In the genomic region with DNA sequence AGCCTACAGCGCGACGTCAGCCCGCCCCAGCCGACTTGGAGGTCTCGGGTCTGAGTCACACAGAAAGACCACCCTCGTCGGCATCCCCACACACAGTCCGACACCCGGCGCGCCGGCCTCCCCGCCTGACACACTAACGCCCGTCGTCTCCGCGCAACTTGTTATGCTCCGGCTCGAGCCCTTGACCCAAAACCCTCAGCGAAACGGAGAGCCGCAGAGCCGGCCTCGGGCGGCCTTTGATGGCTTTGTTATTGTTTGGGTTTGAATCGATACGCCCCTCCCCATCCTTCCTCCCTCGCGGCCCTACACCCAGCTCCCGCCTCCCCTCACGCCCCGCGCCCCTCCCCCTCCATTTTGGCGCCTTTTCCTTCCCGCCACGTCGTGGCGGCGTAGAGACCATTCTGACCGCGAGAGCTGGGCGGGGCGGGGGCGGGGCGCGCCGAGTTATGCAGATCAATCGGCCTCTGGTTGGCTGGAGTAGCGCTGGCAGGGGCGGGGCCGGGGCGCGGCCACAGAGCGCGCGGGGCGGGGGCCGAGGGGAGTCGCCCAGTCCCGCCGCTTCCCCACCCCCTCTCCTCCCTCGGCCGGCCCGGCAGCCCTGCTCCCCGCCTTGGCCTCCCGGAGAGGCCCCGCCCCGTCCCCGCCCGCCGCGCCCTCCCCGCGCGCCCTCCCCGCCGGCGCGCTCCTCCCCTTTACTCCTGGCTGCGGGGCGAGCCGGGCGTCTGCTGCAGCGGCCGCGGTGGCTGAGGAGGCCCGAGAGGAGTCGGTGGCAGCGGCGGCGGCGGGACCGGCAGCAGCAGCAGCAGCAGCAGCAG, we compare ENCODE assay signal across 1 cellular context.
TF ChIP-seq lines count a peak whose summit lies in the region.

A gene (plus strand): TSS at position 695 of the 815 bp plus-strand sequence. CDS start 424 bp downstream, outside the sequence.

TF ChIP-seq in HepG2, 621 proteins besides CTCF, POLR2A, EP300 and RAD21 (continued from another document and continues in another):
- TF ChIP-seq, protein P1, sequence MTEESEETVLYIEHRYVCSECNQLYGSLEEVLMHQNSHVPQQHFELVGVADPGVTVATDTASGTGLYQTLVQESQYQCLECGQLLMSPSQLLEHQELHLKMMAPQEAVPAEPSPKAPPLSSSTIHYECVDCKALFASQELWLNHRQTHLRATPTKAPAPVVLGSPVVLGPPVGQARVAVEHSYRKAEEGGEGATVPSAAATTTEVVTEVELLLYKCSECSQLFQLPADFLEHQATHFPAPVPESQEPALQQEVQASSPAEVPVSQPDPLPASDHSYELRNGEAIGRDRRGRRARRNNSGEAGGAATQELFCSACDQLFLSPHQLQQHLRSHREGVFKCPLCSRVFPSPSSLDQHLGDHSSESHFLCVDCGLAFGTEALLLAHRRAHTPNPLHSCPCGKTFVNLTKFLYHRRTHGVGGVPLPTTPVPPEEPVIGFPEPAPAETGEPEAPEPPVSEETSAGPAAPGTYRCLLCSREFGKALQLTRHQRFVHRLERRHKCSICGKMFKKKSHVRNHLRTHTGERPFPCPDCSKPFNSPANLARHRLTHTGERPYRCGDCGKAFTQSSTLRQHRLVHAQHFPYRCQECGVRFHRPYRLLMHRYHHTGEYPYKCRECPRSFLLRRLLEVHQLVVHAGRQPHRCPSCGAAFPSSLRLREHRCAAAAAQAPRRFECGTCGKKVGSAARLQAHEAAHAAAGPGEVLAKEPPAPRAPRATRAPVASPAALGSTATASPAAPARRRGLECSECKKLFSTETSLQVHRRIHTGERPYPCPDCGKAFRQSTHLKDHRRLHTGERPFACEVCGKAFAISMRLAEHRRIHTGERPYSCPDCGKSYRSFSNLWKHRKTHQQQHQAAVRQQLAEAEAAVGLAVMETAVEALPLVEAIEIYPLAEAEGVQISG (CRISPR knock-in tag; IDR thresholded peaks at IDR 0.05): peak; percentile 63
- TF ChIP-seq FOXK2 (IDR thresholded peaks at IDR 0.05): peak; percentile 82
- peak; percentile 94 for TF ChIP-seq MAZ (IDR thresholded peaks at IDR 0.05; ENCODE audit: borderline replicate concordance, low read depth, low read length)
- peak; percentile 91 for TF ChIP-seq MAZ (CRISPR knock-in tag; IDR thresholded peaks at IDR 0.05; ENCODE audit: low read depth)
- peak; percentile 96 for TF ChIP-seq NCOR1 (IDR thresholded peaks at IDR 0.05; ENCODE audit: borderline replicate concordance, low read length)
- TF ChIP-seq ZNF451 (CRISPR knock-in tag; IDR thresholded peaks at IDR 0.05): peak; percentile 73; the same call in 1 of the 2 replicates
- TF ChIP-seq PITX1 (CRISPR knock-in tag; IDR thresholded peaks at IDR 0.05): peak; percentile 93
- peak; percentile 78 for TF ChIP-seq MEF2D (CRISPR knock-in tag; IDR thresholded peaks at IDR 0.05)
- TF ChIP-seq, protein P2, sequence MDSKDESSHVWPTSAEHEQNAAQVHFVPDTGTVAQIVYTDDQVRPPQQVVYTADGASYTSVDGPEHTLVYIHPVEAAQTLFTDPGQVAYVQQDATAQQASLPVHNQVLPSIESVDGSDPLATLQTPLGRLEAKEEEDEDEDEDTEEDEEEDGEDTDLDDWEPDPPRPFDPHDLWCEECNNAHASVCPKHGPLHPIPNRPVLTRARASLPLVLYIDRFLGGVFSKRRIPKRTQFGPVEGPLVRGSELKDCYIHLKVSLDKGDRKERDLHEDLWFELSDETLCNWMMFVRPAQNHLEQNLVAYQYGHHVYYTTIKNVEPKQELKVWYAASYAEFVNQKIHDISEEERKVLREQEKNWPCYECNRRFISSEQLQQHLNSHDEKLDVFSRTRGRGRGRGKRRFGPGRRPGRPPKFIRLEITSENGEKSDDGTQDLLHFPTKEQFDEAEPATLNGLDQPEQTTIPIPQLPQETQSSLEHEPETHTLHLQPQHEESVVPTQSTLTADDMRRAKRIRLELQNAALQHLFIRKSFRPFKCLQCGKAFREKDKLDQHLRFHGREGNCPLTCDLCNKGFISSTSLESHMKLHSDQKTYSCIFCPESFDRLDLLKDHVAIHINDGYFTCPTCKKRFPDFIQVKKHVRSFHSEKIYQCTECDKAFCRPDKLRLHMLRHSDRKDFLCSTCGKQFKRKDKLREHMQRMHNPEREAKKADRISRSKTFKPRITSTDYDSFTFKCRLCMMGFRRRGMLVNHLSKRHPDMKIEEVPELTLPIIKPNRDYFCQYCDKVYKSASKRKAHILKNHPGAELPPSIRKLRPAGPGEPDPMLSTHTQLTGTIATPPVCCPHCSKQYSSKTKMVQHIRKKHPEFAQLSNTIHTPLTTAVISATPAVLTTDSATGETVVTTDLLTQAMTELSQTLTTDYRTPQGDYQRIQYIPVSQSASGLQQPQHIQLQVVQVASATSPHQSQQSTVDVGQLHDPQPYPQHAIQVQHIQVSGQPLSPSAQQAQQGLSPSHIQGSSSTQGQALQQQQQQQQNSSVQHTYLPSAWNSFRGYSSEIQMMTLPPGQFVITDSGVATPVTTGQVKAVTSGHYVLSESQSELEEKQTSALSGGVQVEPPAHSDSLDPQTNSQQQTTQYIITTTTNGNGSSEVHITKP (CRISPR knock-in tag; IDR thresholded peaks at IDR 0.05; ENCODE audit: low read depth): peak; percentile 64
- TF ChIP-seq SMC3 (IDR thresholded peaks at IDR 0.05; ENCODE audit: low read length): peak; percentile 6; the same call in 1 of the 2 replicates
- TF ChIP-seq, protein P3, sequence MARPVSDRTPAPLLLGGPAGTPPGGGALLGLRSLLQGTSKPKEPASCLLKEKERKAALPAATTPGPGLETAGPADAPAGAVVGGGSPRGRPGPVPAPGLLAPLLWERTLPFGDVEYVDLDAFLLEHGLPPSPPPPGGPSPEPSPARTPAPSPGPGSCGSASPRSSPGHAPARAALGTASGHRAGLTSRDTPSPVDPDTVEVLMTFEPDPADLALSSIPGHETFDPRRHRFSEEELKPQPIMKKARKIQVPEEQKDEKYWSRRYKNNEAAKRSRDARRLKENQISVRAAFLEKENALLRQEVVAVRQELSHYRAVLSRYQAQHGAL (CRISPR knock-in tag; IDR thresholded peaks at IDR 0.05; ENCODE audit: not compliant biosample characterization): peak; percentile 13
- TF ChIP-seq NFKB2 (CRISPR knock-in tag; IDR thresholded peaks at IDR 0.05; ENCODE audit: borderline replicate concordance): peak; percentile 55; the same call in 1 of the 2 replicates
- TF ChIP-seq, protein P4, sequence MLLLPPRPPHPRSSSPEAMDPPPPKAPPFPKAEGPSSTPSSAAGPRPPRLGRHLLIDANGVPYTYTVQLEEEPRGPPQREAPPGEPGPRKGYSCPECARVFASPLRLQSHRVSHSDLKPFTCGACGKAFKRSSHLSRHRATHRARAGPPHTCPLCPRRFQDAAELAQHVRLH (CRISPR knock-in tag; IDR thresholded peaks at IDR 0.05; ENCODE audit: borderline replicate concordance, low read depth): peak; percentile 34; the same call in 1 of the 2 replicates
- peak; percentile 94 for TF ChIP-seq ETV5 (CRISPR knock-in tag; IDR thresholded peaks at IDR 0.05; ENCODE audit: borderline replicate concordance)
- peak; percentile 94 for TF ChIP-seq BCL6 (CRISPR knock-in tag; IDR thresholded peaks at IDR 0.05)
- TF ChIP-seq, protein P5, sequence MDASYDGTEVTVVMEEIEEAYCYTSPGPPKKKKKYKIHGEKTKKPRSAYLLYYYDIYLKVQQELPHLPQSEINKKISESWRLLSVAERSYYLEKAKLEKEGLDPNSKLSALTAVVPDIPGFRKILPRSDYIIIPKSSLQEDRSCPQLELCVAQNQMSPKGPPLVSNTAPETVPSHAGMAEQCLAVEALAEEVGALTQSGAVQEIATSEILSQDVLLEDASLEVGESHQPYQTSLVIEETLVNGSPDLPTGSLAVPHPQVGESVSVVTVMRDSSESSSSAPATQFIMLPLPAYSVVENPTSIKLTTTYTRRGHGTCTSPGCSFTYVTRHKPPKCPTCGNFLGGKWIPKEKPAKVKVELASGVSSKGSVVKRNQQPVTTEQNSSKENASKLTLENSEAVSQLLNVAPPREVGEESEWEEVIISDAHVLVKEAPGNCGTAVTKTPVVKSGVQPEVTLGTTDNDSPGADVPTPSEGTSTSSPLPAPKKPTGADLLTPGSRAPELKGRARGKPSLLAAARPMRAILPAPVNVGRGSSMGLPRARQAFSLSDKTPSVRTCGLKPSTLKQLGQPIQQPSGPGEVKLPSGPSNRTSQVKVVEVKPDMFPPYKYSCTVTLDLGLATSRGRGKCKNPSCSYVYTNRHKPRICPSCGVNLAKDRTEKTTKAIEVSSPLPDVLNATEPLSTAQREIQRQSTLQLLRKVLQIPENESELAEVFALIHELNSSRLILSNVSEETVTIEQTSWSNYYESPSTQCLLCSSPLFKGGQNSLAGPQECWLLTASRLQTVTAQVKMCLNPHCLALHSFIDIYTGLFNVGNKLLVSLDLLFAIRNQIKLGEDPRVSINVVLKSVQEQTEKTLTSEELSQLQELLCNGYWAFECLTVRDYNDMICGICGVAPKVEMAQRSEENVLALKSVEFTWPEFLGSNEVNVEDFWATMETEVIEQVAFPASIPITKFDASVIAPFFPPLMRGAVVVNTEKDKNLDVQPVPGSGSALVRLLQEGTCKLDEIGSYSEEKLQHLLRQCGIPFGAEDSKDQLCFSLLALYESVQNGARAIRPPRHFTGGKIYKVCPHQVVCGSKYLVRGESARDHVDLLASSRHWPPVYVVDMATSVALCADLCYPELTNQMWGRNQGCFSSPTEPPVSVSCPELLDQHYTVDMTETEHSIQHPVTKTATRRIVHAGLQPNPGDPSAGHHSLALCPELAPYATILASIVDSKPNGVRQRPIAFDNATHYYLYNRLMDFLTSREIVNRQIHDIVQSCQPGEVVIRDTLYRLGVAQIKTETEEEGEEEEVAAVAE (CRISPR knock-in tag; IDR thresholded peaks at IDR 0.05; ENCODE audit: borderline replicate concordance): no peak
- no peak for TF ChIP-seq FOXA1 (IDR thresholded peaks at IDR 0.05)
- 0 out of 2 replicates have a peak, but pooled peaks have one; percentile 27 for TF ChIP-seq FOXA1 (CRISPR knock-in tag; IDR thresholded peaks at IDR 0.05)
- TF ChIP-seq SALL2 (CRISPR knock-in tag; IDR thresholded peaks at IDR 0.05): no peak
- TF ChIP-seq ZNF441 (CRISPR knock-in tag; IDR thresholded peaks at IDR 0.05; ENCODE audit: borderline replicate concordance): no peak
- peak; percentile 87 for TF ChIP-seq HDAC2 (CRISPR knock-in tag; IDR thresholded peaks at IDR 0.05)
- TF ChIP-seq, protein P6, sequence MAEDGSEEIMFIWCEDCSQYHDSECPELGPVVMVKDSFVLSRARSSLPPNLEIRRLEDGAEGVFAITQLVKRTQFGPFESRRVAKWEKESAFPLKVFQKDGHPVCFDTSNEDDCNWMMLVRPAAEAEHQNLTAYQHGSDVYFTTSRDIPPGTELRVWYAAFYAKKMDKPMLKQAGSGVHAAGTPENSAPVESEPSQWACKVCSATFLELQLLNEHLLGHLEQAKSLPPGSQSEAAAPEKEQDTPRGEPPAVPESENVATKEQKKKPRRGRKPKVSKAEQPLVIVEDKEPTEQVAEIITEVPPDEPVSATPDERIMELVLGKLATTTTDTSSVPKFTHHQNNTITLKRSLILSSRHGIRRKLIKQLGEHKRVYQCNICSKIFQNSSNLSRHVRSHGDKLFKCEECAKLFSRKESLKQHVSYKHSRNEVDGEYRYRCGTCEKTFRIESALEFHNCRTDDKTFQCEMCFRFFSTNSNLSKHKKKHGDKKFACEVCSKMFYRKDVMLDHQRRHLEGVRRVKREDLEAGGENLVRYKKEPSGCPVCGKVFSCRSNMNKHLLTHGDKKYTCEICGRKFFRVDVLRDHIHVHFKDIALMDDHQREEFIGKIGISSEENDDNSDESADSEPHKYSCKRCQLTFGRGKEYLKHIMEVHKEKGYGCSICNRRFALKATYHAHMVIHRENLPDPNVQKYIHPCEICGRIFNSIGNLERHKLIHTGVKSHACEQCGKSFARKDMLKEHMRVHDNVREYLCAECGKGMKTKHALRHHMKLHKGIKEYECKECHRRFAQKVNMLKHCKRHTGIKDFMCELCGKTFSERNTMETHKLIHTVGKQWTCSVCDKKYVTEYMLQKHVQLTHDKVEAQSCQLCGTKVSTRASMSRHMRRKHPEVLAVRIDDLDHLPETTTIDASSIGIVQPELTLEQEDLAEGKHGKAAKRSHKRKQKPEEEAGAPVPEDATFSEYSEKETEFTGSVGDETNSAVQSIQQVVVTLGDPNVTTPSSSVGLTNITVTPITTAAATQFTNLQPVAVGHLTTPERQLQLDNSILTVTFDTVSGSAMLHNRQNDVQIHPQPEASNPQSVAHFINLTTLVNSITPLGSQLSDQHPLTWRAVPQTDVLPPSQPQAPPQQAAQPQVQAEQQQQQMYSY (CRISPR knock-in tag; IDR thresholded peaks at IDR 0.05): no peak
- TF ChIP-seq, protein P7, sequence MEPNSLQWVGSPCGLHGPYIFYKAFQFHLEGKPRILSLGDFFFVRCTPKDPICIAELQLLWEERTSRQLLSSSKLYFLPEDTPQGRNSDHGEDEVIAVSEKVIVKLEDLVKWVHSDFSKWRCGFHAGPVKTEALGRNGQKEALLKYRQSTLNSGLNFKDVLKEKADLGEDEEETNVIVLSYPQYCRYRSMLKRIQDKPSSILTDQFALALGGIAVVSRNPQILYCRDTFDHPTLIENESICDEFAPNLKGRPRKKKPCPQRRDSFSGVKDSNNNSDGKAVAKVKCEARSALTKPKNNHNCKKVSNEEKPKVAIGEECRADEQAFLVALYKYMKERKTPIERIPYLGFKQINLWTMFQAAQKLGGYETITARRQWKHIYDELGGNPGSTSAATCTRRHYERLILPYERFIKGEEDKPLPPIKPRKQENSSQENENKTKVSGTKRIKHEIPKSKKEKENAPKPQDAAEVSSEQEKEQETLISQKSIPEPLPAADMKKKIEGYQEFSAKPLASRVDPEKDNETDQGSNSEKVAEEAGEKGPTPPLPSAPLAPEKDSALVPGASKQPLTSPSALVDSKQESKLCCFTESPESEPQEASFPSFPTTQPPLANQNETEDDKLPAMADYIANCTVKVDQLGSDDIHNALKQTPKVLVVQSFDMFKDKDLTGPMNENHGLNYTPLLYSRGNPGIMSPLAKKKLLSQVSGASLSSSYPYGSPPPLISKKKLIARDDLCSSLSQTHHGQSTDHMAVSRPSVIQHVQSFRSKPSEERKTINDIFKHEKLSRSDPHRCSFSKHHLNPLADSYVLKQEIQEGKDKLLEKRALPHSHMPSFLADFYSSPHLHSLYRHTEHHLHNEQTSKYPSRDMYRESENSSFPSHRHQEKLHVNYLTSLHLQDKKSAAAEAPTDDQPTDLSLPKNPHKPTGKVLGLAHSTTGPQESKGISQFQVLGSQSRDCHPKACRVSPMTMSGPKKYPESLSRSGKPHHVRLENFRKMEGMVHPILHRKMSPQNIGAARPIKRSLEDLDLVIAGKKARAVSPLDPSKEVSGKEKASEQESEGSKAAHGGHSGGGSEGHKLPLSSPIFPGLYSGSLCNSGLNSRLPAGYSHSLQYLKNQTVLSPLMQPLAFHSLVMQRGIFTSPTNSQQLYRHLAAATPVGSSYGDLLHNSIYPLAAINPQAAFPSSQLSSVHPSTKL (CRISPR knock-in tag; IDR thresholded peaks at IDR 0.05): peak; percentile 92
- no peak for TF ChIP-seq SCMH1 (CRISPR knock-in tag; IDR thresholded peaks at IDR 0.05; ENCODE audit: borderline replicate concordance)
- TF ChIP-seq, protein P8, sequence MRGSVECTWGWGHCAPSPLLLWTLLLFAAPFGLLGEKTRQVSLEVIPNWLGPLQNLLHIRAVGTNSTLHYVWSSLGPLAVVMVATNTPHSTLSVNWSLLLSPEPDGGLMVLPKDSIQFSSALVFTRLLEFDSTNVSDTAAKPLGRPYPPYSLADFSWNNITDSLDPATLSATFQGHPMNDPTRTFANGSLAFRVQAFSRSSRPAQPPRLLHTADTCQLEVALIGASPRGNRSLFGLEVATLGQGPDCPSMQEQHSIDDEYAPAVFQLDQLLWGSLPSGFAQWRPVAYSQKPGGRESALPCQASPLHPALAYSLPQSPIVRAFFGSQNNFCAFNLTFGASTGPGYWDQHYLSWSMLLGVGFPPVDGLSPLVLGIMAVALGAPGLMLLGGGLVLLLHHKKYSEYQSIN (CRISPR knock-in tag; IDR thresholded peaks at IDR 0.05; ENCODE audit: borderline replicate concordance): no peak
- no peak for TF ChIP-seq SOX6 (IDR thresholded peaks at IDR 0.05)
- peak; percentile 99 for TF ChIP-seq SOX6 (CRISPR knock-in tag; IDR thresholded peaks at IDR 0.05)
- peak; percentile 46; the same call in 1 of the 2 replicates for TF ChIP-seq NFYB (CRISPR knock-in tag; IDR thresholded peaks at IDR 0.05)
- no peak; the same call in 1 of the 2 replicates for TF ChIP-seq ZBTB42 (CRISPR knock-in tag; IDR thresholded peaks at IDR 0.05)
- no peak for TF ChIP-seq U2AF1 (optimal IDR thresholded peaks at IDR 0.05; ENCODE audit: low read depth, low read length)
- no peak for TF ChIP-seq PRMT3 (CRISPR knock-in tag; IDR thresholded peaks at IDR 0.05; ENCODE audit: borderline replicate concordance, low read depth)
- no peak for TF ChIP-seq ZNF530 (CRISPR knock-in tag; IDR thresholded peaks at IDR 0.05; ENCODE audit: low read depth)
